Comparison of ENCODE assay signal across 22 cellular contexts in genomic region chr22:47794851-47795250, GRCh38.
DNase-seq lines count a peak whose midpoint lies in the region; ATAC-seq, FAIRE-seq and TF ChIP-seq lines count a peak whose summit lies in the region.
"Had no signal": no experiment of that assay in that cellular context is flagged by ENCODE, and none has a peak within 500 bp of the region (broad histone marks: within the 10 kb centered on the region; RNA-seq: fewer than 3 reads in every experiment).

No MANE protein-coding gene starts in this region.

- no peak for ATAC-seq in right cardiac atrium
- peak; percentile 57 for ATAC-seq in foreskin keratinocyte
- ATAC-seq: A549, GM12878 had no signal

- H2BK5ac ChIP-seq in neuronal stem cell (ENCODE audit: low read length): no peak overlapping the region

- no peak overlapping the region for H3K9ac ChIP-seq in neuronal stem cell (ENCODE audit: low read depth, low read length, poor library complexity)
- H3K9ac ChIP-seq: GM23248 had no signal

- H3K14ac ChIP-seq in neuronal stem cell (ENCODE audit: low read length): no peak overlapping the region

- H3K4me1 ChIP-seq in right atrium auricular region (no peaks in the 10 kb centered on the region), right cardiac atrium (ENCODE audit: control insufficient read depth, insufficient read depth, low read length) (no peaks in the 10 kb centered on the region), foreskin keratinocyte (no peaks in the 10 kb centered on the region), neuronal stem cell (ENCODE audit: control insufficient read depth in 2 of 2, insufficient read depth in 1 of 2, low read depth in 1 of 2, low read length in 2 of 2) (no peaks in the 10 kb centered on the region), small intestine (ENCODE audit: control insufficient read depth in 2 of 2, insufficient read depth in 1 of 2, low read depth in 1 of 2, low read length in 1 of 2) (no peaks in the 10 kb centered on the region)
- H3K4me1 ChIP-seq: SJCRH30 had no signal

- H3K4me3 ChIP-seq in right atrium auricular region (no peak overlapping the region), right cardiac atrium (ENCODE audit: low read length) (no peak overlapping the region), neuronal stem cell (ENCODE audit: low read length in 2 of 2) (no peak overlapping the region), small intestine (ENCODE audit: low read depth in 1 of 2, low read length in 2 of 2) (no peak overlapping the region)
- H3K4me3 ChIP-seq: A549, GM12878, GM23248, SJCRH30 had no signal

- no peak overlapping the region for H2BK15ac ChIP-seq in neuronal stem cell (ENCODE audit: low read length)

- H3K27me3 ChIP-seq in right atrium auricular region (no peaks in the 10 kb centered on the region), right cardiac atrium (ENCODE audit: control insufficient read depth, insufficient read depth) (no peaks in the 10 kb centered on the region), foreskin keratinocyte (no peaks in the 10 kb centered on the region), neuronal stem cell (ENCODE audit: control insufficient read depth in 3 of 3, insufficient read depth in 3 of 3, low read depth in 1 of 3, low read length in 3 of 3) (no peaks in the 10 kb centered on the region), small intestine (ENCODE audit: control insufficient read depth in 2 of 2, insufficient read depth in 2 of 2, low read length in 2 of 2) (no peaks in the 10 kb centered on the region)
- H3K27me3 ChIP-seq: SJCRH30 had no signal

- intact Hi-C loops in right cardiac atrium (cut with DNase I): no loop called here

- no peak overlapping the region for H2AFZ ChIP-seq in neuronal stem cell (ENCODE audit: low read length)
- H2AFZ ChIP-seq: GM23248 had no signal

- H3K79me1 ChIP-seq in neuronal stem cell (ENCODE audit: low read depth, low read length): no peaks in the 10 kb centered on the region

- no peak overlapping the region for H2BK120ac ChIP-seq in neuronal stem cell (ENCODE audit: low read depth, low read length)

- H3K18ac ChIP-seq in neuronal stem cell (ENCODE audit: low read length): peak overlapping the region; percentile 31

- H4K8ac ChIP-seq in neuronal stem cell (ENCODE audit: low read depth, low read length): no peak overlapping the region

- H3K36me3 ChIP-seq in right atrium auricular region (no peaks in the 10 kb centered on the region), neuronal stem cell (replicated peaks in 1 of 2; ENCODE audit: control insufficient read depth in 2 of 2, insufficient read depth in 2 of 2, low read length in 2 of 2) (no peaks in the 10 kb centered on the region), small intestine (ENCODE audit: control insufficient read depth in 2 of 2, insufficient read depth in 2 of 2, low read length in 2 of 2) (no peaks in the 10 kb centered on the region)

- peak; percentile 42 for DNase-seq in right atrium auricular region (ENCODE audit: low spot score)
- DNase-seq in right cardiac atrium: no peak
- DNase-seq in foreskin keratinocyte: peak in 1 of 2 donors; percentile 23
- DNase-seq in neuronal stem cell (ENCODE audit: low spot score): no peak
- DNase-seq in stimulated activated CD4-positive, alpha-beta T cell treated with anti-CD3 and anti-CD28 coated beads, Interleukin-4, amount 100 ng/mL, for 1 hour: no peak
- DNase-seq in activated T-cell treated with anti-CD3 and anti-CD28 coated beads for 4 hours: no peak
- DNase-seq in small intestine: no peak
- DNase-seq: CD4-positive, CD25-positive, alpha-beta regulatory T cell; DMS79 treated with DMSO at 0.1 percent for 48 hours; GM23248; HFFc6; Kasumi-1; NCI-H1694; NCI-H2081; NCI-H2171; NCI-H524 treated with DMSO at 0.1 percent for 48 hours; NCI-H82; OCI-M1; SJCRH30 had no signal

- H3K4ac ChIP-seq in neuronal stem cell (ENCODE audit: low read length): no peak overlapping the region

- 72% methylated on average over 10 of the region's 10 CpGs for WGBS in right cardiac atrium
- WGBS in neuronal stem cell (ENCODE audit: extremely low coverage in 2 of 2, insufficient read length in 2 of 2, insufficient replicate concordance in 1 of 2), 2 donors: no CpG with 5 or more reads among the region's 10 CpGs
- 81 to 88% (median 83%) methylated on average over 9 to 10 of the region's 10 CpGs for WGBS in small intestine, 3 donors

- no peak overlapping the region for H2BK12ac ChIP-seq in neuronal stem cell (ENCODE audit: low read length)

- H2AK5ac ChIP-seq in neuronal stem cell (ENCODE audit: low read depth, low read length): no peak overlapping the region

- H3K27ac ChIP-seq in right atrium auricular region (no peak overlapping the region), right cardiac atrium (ENCODE audit: low read length) (no peak overlapping the region), foreskin keratinocyte (no peak overlapping the region), neuronal stem cell (replicated peaks; ENCODE audit: low read length) (no peak overlapping the region), small intestine (ENCODE audit: low read depth in 1 of 2, low read length in 1 of 2) (no peak overlapping the region)
- H3K27ac ChIP-seq: A549, GM23248, SJCRH30 had no signal

- no peak overlapping the region for H3K23ac ChIP-seq in neuronal stem cell (ENCODE audit: low read depth, low read length, poor library complexity)

- no peak for FAIRE-seq in small intestine (lab: Jason Lieb, UNC)
- FAIRE-seq: A549, GM12878, RCC 7860 had no signal

- H3K4me2 ChIP-seq in neuronal stem cell (ENCODE audit: insufficient read depth, low read length, poor library complexity, severe bottlenecking): no peak overlapping the region
- H3K4me2 ChIP-seq: A549 had no signal

- TF ChIP-seq CTCF in right atrium auricular region (IDR thresholded peaks at IDR 0.05): no peak
- TF ChIP-seq CTCF in foreskin keratinocyte (conservative IDR thresholded peaks at IDR 0.05): no peak

- H3K9me3 ChIP-seq in right atrium auricular region: no peaks in the 10 kb centered on the region
- peaks cover 2% of the 10 kb centered on the region for H3K9me3 ChIP-seq in right cardiac atrium (ENCODE audit: control insufficient read depth, low read length)
- no peaks in the 10 kb centered on the region for H3K9me3 ChIP-seq in neuronal stem cell (replicated peaks in 1 of 2; ENCODE audit: control insufficient read depth in 2 of 2, insufficient read depth in 1 of 2, low read depth in 1 of 2, low read length in 2 of 2)
- H3K9me3 ChIP-seq in small intestine (ENCODE audit: control insufficient read depth, low read depth): no peaks in the 10 kb centered on the region
- H3K9me3 ChIP-seq: A549, SJCRH30 had no signal

- no peak overlapping the region for H4K91ac ChIP-seq in neuronal stem cell (ENCODE audit: low read depth, low read length, poor library complexity)
